In the genomic region with DNA sequence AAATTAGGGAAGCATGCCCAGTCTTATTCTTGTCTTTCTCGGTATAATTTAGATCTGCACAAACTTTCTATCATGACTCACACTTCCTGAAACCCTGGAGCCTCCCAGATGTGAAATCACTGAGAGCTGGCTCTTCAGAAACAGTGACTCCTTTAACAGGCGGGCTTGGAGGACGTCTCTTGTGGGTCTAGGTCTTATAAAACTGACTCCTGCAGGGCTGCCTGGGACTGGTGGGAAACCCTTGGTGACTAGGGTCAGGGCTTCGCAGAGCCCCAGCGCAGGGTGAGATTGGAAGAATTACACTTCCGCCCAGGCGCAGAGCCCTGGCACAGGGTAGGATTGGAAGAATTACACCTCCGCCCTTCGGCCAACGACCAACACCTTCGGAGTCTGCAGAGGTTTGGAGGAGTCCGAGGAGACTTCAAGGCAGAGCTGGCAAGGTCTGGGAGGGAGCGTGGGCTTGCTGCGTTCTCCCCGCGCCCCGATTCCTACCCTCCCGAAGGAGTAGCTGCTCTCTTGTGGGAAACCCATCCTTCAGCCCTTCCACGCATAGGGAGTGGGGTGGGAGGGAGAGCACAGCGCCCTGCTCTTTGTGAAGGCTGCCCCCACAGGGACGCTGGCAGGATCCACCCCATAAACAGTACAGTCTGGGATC, we compare ENCODE assay signal across 1 cellular context.
TF ChIP-seq lines count a peak whose summit lies in the region.

No MANE protein-coding gene starts in this region.

TF ChIP-seq in endothelial cell of umbilical vein, 7 proteins besides CTCF, POLR2A, EP300 and RAD21:
- TF ChIP-seq FOS (IDR thresholded peaks at IDR 0.05; ENCODE audit: borderline replicate concordance, insufficient read depth, low read length) (peak; percentile 55), JUN (IDR thresholded peaks at IDR 0.05; ENCODE audit: borderline replicate concordance, insufficient read depth, insufficient read length, low read depth) (peak; percentile 53), EZH2 (IDR thresholded peaks at IDR 0.05; ENCODE audit: borderline replicate concordance, low read depth, low read length, severe bottlenecking) (no peak), GATA2 (IDR thresholded peaks at IDR 0.05; ENCODE audit: insufficient read depth, insufficient read length, low read depth, low read length) (no peak), MYC (IDR thresholded peaks at IDR 0.05; ENCODE audit: low read depth, low read length) (no peak), POLR2AphosphoS5 (IDR thresholded peaks at IDR 0.05; ENCODE audit: insufficient read depth, low read depth, low read length) (no peak)
- TF ChIP-seq, protein P1, sequence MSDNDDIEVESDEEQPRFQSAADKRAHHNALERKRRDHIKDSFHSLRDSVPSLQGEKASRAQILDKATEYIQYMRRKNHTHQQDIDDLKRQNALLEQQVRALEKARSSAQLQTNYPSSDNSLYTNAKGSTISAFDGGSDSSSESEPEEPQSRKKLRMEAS (IDR thresholded peaks at IDR 0.05; ENCODE audit: insufficient read depth, insufficient read length): no peak
